Comparison of ENCODE assay signal across 22 cellular contexts in the genomic region with DNA sequence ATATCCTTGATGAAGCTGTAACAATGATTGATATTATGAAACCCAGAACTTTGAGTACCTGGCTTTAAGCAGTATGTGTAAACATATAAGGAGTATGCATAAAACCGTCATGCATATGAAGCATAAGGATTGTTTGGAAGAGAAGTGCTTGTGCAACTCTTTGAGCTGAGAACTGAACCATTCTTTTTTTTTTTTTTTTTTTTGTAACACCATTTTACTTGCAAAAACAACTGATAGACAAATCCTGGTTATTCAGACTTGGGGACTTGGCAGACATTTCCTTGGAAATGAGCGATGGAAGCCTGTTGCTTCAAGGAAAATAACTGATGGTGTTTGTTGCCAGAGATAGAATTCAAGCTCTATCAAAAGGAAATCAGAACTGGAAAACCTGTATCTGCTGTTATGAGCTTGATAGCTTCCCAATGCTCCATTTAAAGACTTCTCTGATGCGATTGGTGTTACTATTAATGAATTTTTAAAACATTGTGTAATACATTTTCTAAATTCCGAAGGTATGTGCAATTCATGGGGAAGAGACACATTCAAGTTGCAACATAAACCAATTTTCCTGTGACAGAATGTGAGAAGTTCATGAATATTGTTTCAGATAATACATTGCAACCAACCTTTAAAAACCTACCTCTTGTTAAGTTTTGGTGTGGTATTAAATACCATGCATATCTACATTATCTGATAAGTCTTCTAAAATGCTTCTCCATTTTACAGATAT. TPM values are rescaled to one million over a fixed set of nuclear protein-coding genes. Genes with fewer than 3 reads are reported as not detected.
DNase-seq lines count a peak whose midpoint lies in the region; ATAC-seq, FAIRE-seq and TF ChIP-seq lines count a peak whose summit lies in the region.
"Had no signal": no experiment of that assay in that cellular context is flagged by ENCODE, and none has a peak within 500 bp of the region (broad histone marks: within the 10 kb centered on the region; RNA-seq: fewer than 3 reads in every experiment).

No MANE protein-coding gene starts in this region.

- no peaks in the 10 kb centered on the region for H4K20me1 ChIP-seq in mammary epithelial cell (ENCODE audit: insufficient read depth, low read length)

- no peak for ATAC-seq in GM19455 (IDR thresholded peaks at IDR 0.05; ENCODE audit: unreplicated experiment)
- ATAC-seq: body of pancreas, heart right ventricle, left cardiac atrium, mucosa of descending colon had no signal

- H3K27ac ChIP-seq in mammary epithelial cell (ENCODE audit: insufficient read depth, low read depth, low read length) (peak overlapping the region; percentile 67), endodermal cell (ENCODE audit: low read depth, low read length) (no peak overlapping the region), adrenal gland (no peak overlapping the region)
- H3K27ac ChIP-seq: body of pancreas, heart right ventricle, ovary, spleen, stomach had no signal

- H3K9me3 ChIP-seq in mammary epithelial cell (replicated peaks; ENCODE audit: insufficient read depth, low read length) (no peaks in the 10 kb centered on the region), endodermal cell (ENCODE audit: control insufficient read depth, low read length) (no peaks in the 10 kb centered on the region), adrenal gland (replicated peaks in 1 of 3) (no peaks in the 10 kb centered on the region)
- H3K9me3 ChIP-seq: body of pancreas, heart right ventricle, mucosa of descending colon, ovary, stomach had no signal

- TF ChIP-seq CTCF in AG09309 (IDR thresholded peaks at IDR 0.05; ENCODE audit: control insufficient read depth, insufficient read depth, low read depth, low read length, missing control alignments) = no peak
- TF ChIP-seq CTCF in mammary epithelial cell (conservative IDR thresholded peaks at IDR 0.05 in 1 of 2, IDR thresholded peaks at IDR 0.05 in 1 of 2; ENCODE audit: extremely low read depth in 1 of 2, insufficient read depth in 1 of 2, low read depth in 1 of 2, low read length in 2 of 2) = no peak
- TF ChIP-seq CTCF in endodermal cell (conservative IDR thresholded peaks at IDR 0.05) = no peak
- TF ChIP-seq CTCF in adrenal gland (IDR thresholded peaks at IDR 0.05) = no peak

- no peaks in the 10 kb centered on the region for H3K9me3 Mint-ChIP-seq in endodermal cell
- H3K9me3 Mint-ChIP-seq in activated T-helper 2 cell treated with anti-CD3 and anti-CD28 coated beads, Interferon-gamma antibody, Interleukin-2, Interleukin-4, amounts not matched to agents 10 μg/mL and 5 μg/mL and 100 μg/mL, durations not matched to agents 14 hours and 24 hours and 36 hours = peaks cover 16% of the 10 kb centered on the region

- H3K4me1 Mint-ChIP-seq in endodermal cell = peaks cover 4% of the 10 kb centered on the region
- no peaks in the 10 kb centered on the region for H3K4me1 Mint-ChIP-seq in activated T-helper 2 cell treated with anti-CD3 and anti-CD28 coated beads, Interferon-gamma antibody, Interleukin-2, Interleukin-4, amounts not matched to agents 10 μg/mL and 5 μg/mL and 100 μg/mL, durations not matched to agents 14 hours and 24 hours and 36 hours (ENCODE audit: low read depth)

- peak overlapping the region; percentile 68 for H3K4me2 ChIP-seq in mammary epithelial cell (ENCODE audit: insufficient read depth, low read depth, low read length)

- H3K4me3 Mint-ChIP-seq in endodermal cell = no peak overlapping the region
- H3K4me3 Mint-ChIP-seq in activated T-helper 2 cell treated with anti-CD3 and anti-CD28 coated beads, Interferon-gamma antibody, Interleukin-2, Interleukin-4, amounts not matched to agents 10 μg/mL and 5 μg/mL and 100 μg/mL, durations not matched to agents 14 hours and 24 hours and 36 hours (ENCODE audit: low read depth) = no peak overlapping the region

- DNase-seq in AG09309 (ENCODE audit: low read depth) = peak; percentile 73
- peak; percentile 41 for DNase-seq in HTR-8/SVneo (ENCODE audit: insufficient read length, low spot score)
- peak; percentile 73 for DNase-seq in mammary epithelial cell
- DNase-seq in kidney glomerular epithelial cell (lab: John Stamatoyannopoulos, UW) = peak; percentile 79
- no peak for DNase-seq in endodermal cell
- no peak for DNase-seq in adrenal gland
- DNase-seq in activated T-helper 2 cell treated with anti-CD3 and anti-CD28 coated beads, Interferon-gamma antibody, Interleukin-2, Interleukin-4, amounts not matched to agents 10 μg/mL and 5 μg/mL and 100 μg/mL, durations not matched to agents 14 hours and 24 hours and 36 hours (ENCODE audit: low spot score) = no peak
- DNase-seq: activated gamma-delta T cell treated with Interleukin-2 at 50 U/mL for 16 hours; body of pancreas; C1 segment of cervical spinal cord; DMS79; heart right ventricle; left cardiac atrium; mucosa of descending colon; NCI-H1092 treated with DMSO at 0.1 percent for 48 hours; NK-92 treated with Interleukin-12 subunit alpha and Interleukin-12 subunit beta, amount 100 ng/mL, for 24 hours; ovary; spleen; stomach had no signal

- H3K9ac ChIP-seq in mammary epithelial cell (ENCODE audit: insufficient read depth, low read length) (no peak overlapping the region), endodermal cell (ENCODE audit: extremely low read depth, low read length, poor library complexity, severe bottlenecking) (no peak overlapping the region)

- H3K4me3 ChIP-seq in AG09309 (ENCODE audit: control insufficient read depth, low read depth, low read length) (no peak overlapping the region), mammary epithelial cell (replicated peaks in 1 of 3; ENCODE audit: insufficient read depth in 1 of 3, low read depth in 2 of 3, low read length in 3 of 3) (peak overlapping the region in 1 of 3 experiments; percentile 10), endodermal cell (ENCODE audit: low read length) (no peak overlapping the region), adrenal gland (no peak overlapping the region)
- H3K4me3 ChIP-seq: body of pancreas, heart right ventricle, mucosa of descending colon, ovary, spleen, stomach had no signal

- H3K4me1 ChIP-seq in mammary epithelial cell (ENCODE audit: insufficient read depth, low read length) (peaks cover 33% of the 10 kb centered on the region), endodermal cell (ENCODE audit: control insufficient read depth, insufficient read depth, low read length) (no peaks in the 10 kb centered on the region), adrenal gland (replicated peaks in 1 of 2) (no peaks in the 10 kb centered on the region)
- H3K4me1 ChIP-seq: spleen, stomach had no signal

- 20% methylated on average over 4 of the region's 4 CpGs for WGBS in mammary epithelial cell (ENCODE audit: low coverage, missing lambda C conversion rate)
- WGBS in endodermal cell (ENCODE audit: insufficient coverage in 1 of 2, insufficient read length in 1 of 2), 2 experiments = 83 to 94% methylated on average over 2 to 4 of the region's 4 CpGs
- WGBS in adrenal gland, 4 donors = 81 to 89% (median 85%) methylated on average over 4 of the region's 4 CpGs

- no peaks in the 10 kb centered on the region for H3K36me3 Mint-ChIP-seq in endodermal cell (ENCODE audit: low read depth)
- no peaks in the 10 kb centered on the region for H3K36me3 Mint-ChIP-seq in activated T-helper 2 cell treated with anti-CD3 and anti-CD28 coated beads, Interferon-gamma antibody, Interleukin-2, Interleukin-4, amounts not matched to agents 10 μg/mL and 5 μg/mL and 100 μg/mL, durations not matched to agents 14 hours and 24 hours and 36 hours (ENCODE audit: low read depth)

- in situ Hi-C loops in mammary epithelial cell (cut with MboI; ENCODE audit: low sequenced_read_pairs in 2 of 2) = no loop called here

- H3K27me3 Mint-ChIP-seq in endodermal cell (ENCODE audit: insufficient read depth) = peaks cover 2% of the 10 kb centered on the region
- no peaks in the 10 kb centered on the region for H3K27me3 Mint-ChIP-seq in activated T-helper 2 cell treated with anti-CD3 and anti-CD28 coated beads, Interferon-gamma antibody, Interleukin-2, Interleukin-4, amounts not matched to agents 10 μg/mL and 5 μg/mL and 100 μg/mL, durations not matched to agents 14 hours and 24 hours and 36 hours (ENCODE audit: low read depth)

- no peak overlapping the region for H3K27ac Mint-ChIP-seq in endodermal cell
- H3K27ac Mint-ChIP-seq in activated T-helper 2 cell treated with anti-CD3 and anti-CD28 coated beads, Interferon-gamma antibody, Interleukin-2, Interleukin-4, amounts not matched to agents 10 μg/mL and 5 μg/mL and 100 μg/mL, durations not matched to agents 14 hours and 24 hours and 36 hours = no peak overlapping the region

- dilution Hi-C loops in mammary epithelial cell (cut with HindIII; ENCODE audit: low sequenced_read_pairs) = no loop called here

- CTCF ChIA-PET in mammary epithelial cell (lab: Charles Lee; ENCODE audit: low non-redundant PET) = no interaction called here

- H3K36me3 ChIP-seq in mammary epithelial cell (ENCODE audit: insufficient read depth, low read length) (no peaks in the 10 kb centered on the region), endodermal cell (ENCODE audit: control insufficient read depth, insufficient read depth, low read length) (no peaks in the 10 kb centered on the region), adrenal gland (replicated peaks in 1 of 2) (no peaks in the 10 kb centered on the region)
- H3K36me3 ChIP-seq: heart right ventricle, ovary, spleen, stomach had no signal

- H2AFZ ChIP-seq in mammary epithelial cell (ENCODE audit: low read depth, low read length) = peak overlapping the region; percentile 52

- H3K79me2 ChIP-seq in mammary epithelial cell (ENCODE audit: insufficient read depth, low read length) = no peaks in the 10 kb centered on the region

- intact Hi-C loops in mammary epithelial cell (cut with micrococcal nuclease) = no loop called here
- intact Hi-C loops in adrenal gland (cut with DNase I) = no loop called here
- intact Hi-C loops in activated T-helper 2 cell treated with anti-CD3 and anti-CD28 coated beads, Interferon-gamma antibody, Interleukin-2, Interleukin-4, amounts not matched to agents 10 μg/mL and 5 μg/mL and 100 μg/mL, durations not matched to agents 14 hours and 24 hours and 36 hours (cut with micrococcal nuclease) = no loop called here

- FAIRE-seq in HTR-8/SVneo (lab: Jason Lieb, UNC) = no peak
- FAIRE-seq: endometrium, GM12891 had no signal

- BruUV-seq in mammary epithelial cell (replicated peaks; lab: Mats Ljungman, UMichigan) = TSS peak; percentile 86

- no peak for TF ChIP-seq POLR2A in adrenal gland (IDR thresholded peaks at IDR 0.05)

- no peaks in the 10 kb centered on the region for H3K27me3 ChIP-seq in mammary epithelial cell (ENCODE audit: insufficient read depth, low read length)
- H3K27me3 ChIP-seq in endodermal cell (ENCODE audit: control insufficient read depth, insufficient read depth, low read length, poor library complexity, severe bottlenecking) = no peaks in the 10 kb centered on the region
- H3K27me3 ChIP-seq in adrenal gland = no peaks in the 10 kb centered on the region
- H3K27me3 ChIP-seq: body of pancreas, heart right ventricle, ovary, spleen, stomach had no signal

RNA-seq across cellular contexts. Expression of a gene that starts 47.0 kb away (rescaled TPM):
- 1,000 to 10,000 TPM in 1 of 2 donors, 100 to 1,000 TPM in 1; 773 to 1,267 TPM for total RNA-seq in mammary epithelial cell
- polyA plus RNA-seq in mammary epithelial cell = 307 TPM
- 1,946 TPM for polyA minus RNA-seq in mammary epithelial cell
- 10 to 100 TPM; 66.6 to 77.8 TPM for total RNA-seq in endodermal cell
- polyA plus RNA-seq in endodermal cell (2013, experiment 1 of 2) = 68.7 TPM
- polyA plus RNA-seq in endodermal cell (2013, experiment 2 of 2) = 67.9 TPM
- total RNA-seq in adrenal gland = 1 to 10 TPM in 7 of 8 donors, under 1 TPM in 1; 0.79 to 9.8 (median 5.2) TPM
- 1 to 10 TPM; 1.4 to 8.1 (median 7.1) TPM for polyA plus RNA-seq in adrenal gland
- 0.05 TPM in 2 replicates for total RNA-seq in activated T-helper 2 cell treated with anti-CD3 and anti-CD28 coated beads, Interferon-gamma antibody, Interleukin-2, Interleukin-4, amounts not matched to agents 10 μg/mL and 5 μg/mL and 100 μg/mL, durations not matched to agents 14 hours and 24 hours and 36 hours

Comparison
In these comparisons a context has a peak if more than half of its experiments do, and no peak if none do; other contexts are left out.
1. DNase-seq: peak in AG09309 (single experiment), HTR-8/SVneo (single experiment), mammary epithelial cell (single experiment) and kidney glomerular epithelial cell (single experiment); none in endodermal cell (single experiment), adrenal gland (0 of 7) and activated T-helper 2 cell treated with anti-CD3 and anti-CD28 coated beads, Interferon-gamma antibody, Interleukin-2, Interleukin-4, amounts not matched to agents 10 μg/mL and 5 μg/mL and 100 μg/mL, durations not matched to agents 14 hours and 24 hours and 36 hours (single experiment).
2. RNA of a gene that starts 47.0 kb away (total RNA-seq): 773 to 1,267 TPM in mammary epithelial cell; 66.6 to 77.8 TPM in endodermal cell, 0.79 to 9.8 TPM in adrenal gland and 0.05 TPM in activated T-helper 2 cell treated with anti-CD3 and anti-CD28 coated beads, Interferon-gamma antibody, Interleukin-2, Interleukin-4, amounts not matched to agents 10 μg/mL and 5 μg/mL and 100 μg/mL, durations not matched to agents 14 hours and 24 hours and 36 hours; every median in the first group is over 4 times any median in the second.